ENCODE assay signal across 20 cellular contexts in genomic region chr21:31862078-31862477, GRCh38.
"Had no signal": no experiment of that assay in that cellular context is flagged by ENCODE, and none has a peak within 500 bp of the region (broad histone marks: within the 10 kb centered on the region; RNA-seq: fewer than 3 reads in every experiment).

No MANE protein-coding gene starts in this region.

- H3K4me1 ChIP-seq: adrenal gland, ascending aorta, colonic mucosa had no signal

- H3K9me3 ChIP-seq: adrenal gland, ascending aorta, colonic mucosa, heart right ventricle had no signal

- ATAC-seq: activated T-helper 17 cell treated with anti-CD3 and anti-CD28 coated beads, Interleukin-2, amount 50 U/mL, for 72 hours; heart right ventricle; left lobe of liver; natural killer cell treated with Interleukin-12 subunit alpha and Interleukin-12 subunit beta and Interleukin-15 and Interleukin-18, amount 100 ng/mL, for 72 hours; stimulated activated naive B cell treated with anti-CD40 and anti-IgM and Interleukin-4, amounts not matched to agents 10 μg/mL and 1 μg/mL and 100 μg/mL, for 72 hours; T-cell had no signal

- H3K4me3 ChIP-seq: adrenal gland, ascending aorta, colonic mucosa, heart right ventricle had no signal

- H3K27me3 ChIP-seq: ascending aorta, brain microvascular endothelial cell, colonic mucosa had no signal

- H3K36me3 ChIP-seq: adrenal gland, ascending aorta, brain microvascular endothelial cell, colonic mucosa, heart right ventricle had no signal

- DNase-seq: activated CD4-positive, alpha-beta T cell treated with anti-CD3 and anti-CD28 coated beads for 1 hour; activated naive CD4-positive, alpha-beta T cell; activated T-cell treated with anti-CD3 and anti-CD28 coated beads, Interleukin-2, amount 50 U/mL, for 1 hour; brain microvascular endothelial cell; colonic mucosa; heart right ventricle; mammary epithelial cell; midbrain; retina; stimulated activated CD4-positive, alpha-beta T cell treated with anti-CD3 and anti-CD28 coated beads, Interleukin-2, amount 100 ng/mL, for 48 hours; stimulated activated CD8-positive, alpha-beta memory T cell treated with anti-CD3 and anti-CD28 coated beads, Interleukin-4, amount 100 ng/mL, for 48 hours; stimulated activated naive B cell treated with anti-CD40 and anti-IgM and Interleukin-4, amounts not matched to agents 10 μg/mL and 1 μg/mL and 100 μg/mL, for 72 hours; T-cell had no signal

- H3K27ac ChIP-seq: adrenal gland, ascending aorta, brain microvascular endothelial cell, colonic mucosa, epithelial cell of prostate, heart right ventricle, VCaP had no signal
